Comparison of ENCODE assay signal across 8 cellular contexts in genomic region chr3:57755368-57756021, GRCh38. TPM values are rescaled to one million over a fixed set of nuclear protein-coding genes. Genes with fewer than 3 reads are reported as not detected.
A peak's percentile ranks its signal among the peaks of the same experiment; 100 is the strongest.
DNase-seq lines count a peak whose midpoint lies in the region; ATAC-seq and TF ChIP-seq lines count a peak whose summit lies in the region.

No MANE protein-coding gene starts in this region.

- 0 out of 2 replicates have a peak, but pooled peaks have one; percentile 8 for TF ChIP-seq CTCF in RWPE1 (conservative IDR thresholded peaks at IDR 0.05; ENCODE audit: low read depth)
- TF ChIP-seq CTCF in brain (conservative IDR thresholded peaks at IDR 0.05): peak in 1 of 2 experiments; percentile 38

- H3K36me3 Mint-ChIP-seq in brain: peaks cover 27% of the 10 kb centered on the region

- peaks cover 36% of the 10 kb centered on the region for H3K4me1 Mint-ChIP-seq in brain

- peak; percentile 32 for DNase-seq in EH (ENCODE audit: low read depth)
- no peak for DNase-seq in RWPE1 (ENCODE audit: low spot score)
- DNase-seq in iPS-NIHi7 (ENCODE audit: extremely low spot score): peak; percentile 59
- peak; percentile 63 for DNase-seq in stimulated activated CD4-positive, alpha-beta T cell treated with anti-CD3 and anti-CD28 coated beads, Interleukin-15, amount 100 ng/mL, for 24 hours
- DNase-seq in NCI-H1417 treated with DMSO at 0.1 percent for 48 hours (lab: John Stamatoyannopoulos, UW): no peak

- peak overlapping the region; percentile 92 for H3K27ac ChIP-seq in RWPE1

- peak overlapping the region; percentile 88 to 99 (median 97) for H3K4me3 Mint-ChIP-seq in brain

- H3K27ac Mint-ChIP-seq in brain: peak overlapping the region; percentile 97 to 99 (median 98)

- POLR2A ChIA-PET in RWPE1 (lab: Yijun Ruan, JAX; ENCODE audit: low non-redundant PET): no interaction called here

- CTCF ChIA-PET in RWPE1 (lab: Yijun Ruan, JAX): interaction anchor here (0.9 kb wide), 1 partner anchor 101 kb away, joined by 5 read pairs; no protein-coding TSS in a partner anchor

- peaks cover 10% of the 10 kb centered on the region for H3K27me3 Mint-ChIP-seq in brain

- ATAC-seq in GM19438 (IDR thresholded peaks at IDR 0.05; ENCODE audit: low read depth, unreplicated experiment) (peak; percentile 55), HG03460 (IDR thresholded peaks at IDR 0.05; ENCODE audit: unreplicated experiment) (peak; percentile 39)

- H3K9me3 Mint-ChIP-seq in brain: no peaks in the 10 kb centered on the region

RNA-seq across cellular contexts. Expression of gene SLMAP, which starts 0.6 kb away (rescaled TPM):
- 4.5 TPM for polyA plus RNA-seq in brain (ENCODE audit: insufficient read depth, low read depth, low replicate concordance)

Comparison
In these comparisons a context has a peak if more than half of its experiments do, and no peak if none do; other contexts are left out.
1. DNase-seq: peak in EH (single experiment), iPS-NIHi7 (single experiment) and stimulated activated CD4-positive, alpha-beta T cell treated with anti-CD3 and anti-CD28 coated beads, Interleukin-15, amount 100 ng/mL, for 24 hours (single experiment); none in RWPE1 (single experiment) and NCI-H1417 treated with DMSO at 0.1 percent for 48 hours (single experiment).